Comparison of ENCODE assay signal across 26 cellular contexts in the genomic region with DNA sequence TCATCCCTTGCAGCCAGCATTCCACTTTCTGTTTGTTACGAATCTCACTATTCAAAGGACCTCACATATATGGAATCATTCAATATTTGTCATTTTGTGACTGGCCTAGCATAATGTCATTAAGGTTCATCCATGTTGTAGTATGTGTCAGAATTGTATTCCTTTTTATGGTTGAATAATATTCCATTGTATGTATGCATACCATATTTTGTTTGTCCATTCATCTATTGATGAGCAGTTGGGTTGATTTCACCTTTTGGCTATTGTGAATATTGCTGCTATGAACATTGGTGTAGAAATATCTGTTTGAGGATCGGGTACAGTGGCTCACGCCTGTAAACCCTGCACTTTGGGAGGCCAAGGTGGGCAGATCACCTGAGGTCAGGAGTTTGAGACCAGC.
"Had no signal": no experiment of that assay in that cellular context is flagged by ENCODE, and none has a peak within 500 bp of the region (broad histone marks: within the 10 kb centered on the region; RNA-seq: fewer than 3 reads in every experiment).

No MANE protein-coding gene starts in this region.

- H3K4me1 ChIP-seq: colonic mucosa, esophagus squamous epithelium, left lung, lower lobe of right lung had no signal

- H3K27ac ChIP-seq: colonic mucosa, epithelial cell of prostate, esophagus squamous epithelium, gastrocnemius medialis, heart right ventricle, left lung, lower lobe of right lung had no signal

- H3K9me3 ChIP-seq: colonic mucosa, esophagus squamous epithelium, gastrocnemius medialis, lower lobe of right lung, mucosa of descending colon had no signal

- H3K36me3 ChIP-seq: colonic mucosa, gastrocnemius medialis, lower lobe of right lung had no signal

- ATAC-seq: effector memory CD8-positive, alpha-beta T cell; esophagus mucosa; gastrocnemius medialis; heart right ventricle; left cardiac atrium; left lung; left ventricle myocardium superior; lower lobe of right lung; mucosa of descending colon had no signal

- H3K27me3 ChIP-seq: colonic mucosa, esophagus squamous epithelium, gastrocnemius medialis, heart right ventricle, left lung had no signal

- DNase-seq: colonic mucosa; cortex of kidney; effector CD8-positive, alpha-beta T cell; effector memory CD8-positive, alpha-beta T cell; endodermal cell; erythroblast; esophagus squamous epithelium; foreskin fibroblast; foreskin melanocyte; gastrocnemius medialis; glutamatergic neuron; head of caudate nucleus; heart right ventricle; hippocampal formation; left cardiac atrium; left lung; left ventricle myocardium superior; lower lobe of right lung; mesenchymal stem cell; mucosa of descending colon; naive B cell had no signal

- H3K4me3 ChIP-seq: colonic mucosa, esophagus squamous epithelium, gastrocnemius medialis, heart right ventricle, left lung, lower lobe of right lung, mucosa of descending colon had no signal

- FAIRE-seq: endometrium, islet of Langerhans, keratinocyte had no signal
